8 cellular contexts compared by ENCODE assay signal in genomic region chr17:48571024-48571818, GRCh38. TPM values are rescaled to one million over a fixed set of nuclear protein-coding genes. Genes with fewer than 3 reads are reported as not detected.
DNase-seq lines count a peak whose midpoint lies in the region; ATAC-seq and TF ChIP-seq lines count a peak whose summit lies in the region.
"Had no signal": no experiment of that assay in that cellular context is flagged by ENCODE, and none has a peak within 500 bp of the region (broad histone marks: within the 10 kb centered on the region; RNA-seq: fewer than 3 reads in every experiment).

No MANE protein-coding gene starts in this region.

- in situ Hi-C loops in astrocyte of the spinal cord (cut with HindIII; ENCODE audit: low sequenced_read_pairs) = no loop called here

- no peaks in the 10 kb centered on the region for H3K9me3 Mint-ChIP-seq in Calu3 (ENCODE audit: low read depth, unreplicated experiment)

- H3K4me3 ChIP-seq in astrocyte of the spinal cord (ENCODE audit: low read depth, low read length) = peak overlapping the region; percentile 77
- no peak overlapping the region for H3K4me3 ChIP-seq in mucosa of descending colon

- no peak for DNase-seq in Calu3
- DNase-seq in astrocyte of the spinal cord (ENCODE audit: low read depth, low spot score) = no peak
- peak in 1 of 3 donors; percentile 32 for DNase-seq in mucosa of descending colon
- no peak for DNase-seq in NCI-H187 treated with DMSO at 0.1 percent for 48 hours (lab: John Stamatoyannopoulos, UW)
- DNase-seq in substantia nigra (lab: John Stamatoyannopoulos, UW) = no peak
- no peak for DNase-seq in NCI-H1694 treated with DMSO at 0.1 percent for 48 hours (lab: John Stamatoyannopoulos, UW)
- DNase-seq: GDM1, NCI-H1436 had no signal

- ATAC-seq in mucosa of descending colon = peak; percentile 10

- peaks cover 32% of the 10 kb centered on the region for H3K4me1 Mint-ChIP-seq in Calu3 (ENCODE audit: low read depth, unreplicated experiment)

- H3K36me3 ChIP-seq in mucosa of descending colon (ENCODE audit: low read depth) = no peaks in the 10 kb centered on the region

- H3K27ac ChIP-seq in substantia nigra (ENCODE audit: low read depth, low read length, poor library complexity, severe bottlenecking) = no peak overlapping the region

- CTCF ChIA-PET in Calu3 (lab: Charles Lee) = no interaction called here

- no peaks in the 10 kb centered on the region for H3K9me3 ChIP-seq in mucosa of descending colon

- H3K36me3 Mint-ChIP-seq in Calu3 (ENCODE audit: insufficient read depth, unreplicated experiment) = peaks cover 79% of the 10 kb centered on the region

- intact Hi-C loops in Calu3 (cut with micrococcal nuclease; ENCODE audit: unreplicated experiment) (no loop called here), mucosa of descending colon (cut with DNase I, micrococcal nuclease) (no loop called here)

- peak overlapping the region; percentile 66 for H3K27ac Mint-ChIP-seq in Calu3 (ENCODE audit: unreplicated experiment)

- BruUV-seq in Calu3 (replicated peaks; lab: Mats Ljungman, UMichigan) = no TSS peak

- peaks cover 49% of the 10 kb centered on the region for H3K4me1 ChIP-seq in mucosa of descending colon (ENCODE audit: low read depth)

- H3K27me3 Mint-ChIP-seq in Calu3 (ENCODE audit: unreplicated experiment) = no peaks in the 10 kb centered on the region

- H3K4me3 Mint-ChIP-seq in Calu3 (ENCODE audit: low read depth, unreplicated experiment) = no peak overlapping the region

- TF ChIP-seq CTCF in Calu3 (IDR thresholded peaks at IDR 0.05; ENCODE audit: unreplicated experiment) (no peak), astrocyte of the spinal cord (IDR thresholded peaks at IDR 0.05; ENCODE audit: low read depth, low read length) (no peak), mucosa of descending colon (IDR thresholded peaks at IDR 0.05) (no peak)

RNA-seq across cellular contexts. Expression of gene HOXB4, which starts 6.9 kb away (rescaled TPM):
- total RNA-seq in Calu3 (2022) = 28.0 and 31.1 TPM in 2 replicates
- 10 to 100 TPM in 1 of 3 donors, 1 to 10 TPM in 2; 4.5 to 14.6 (median 5.3) TPM for total RNA-seq in mucosa of descending colon

RNA-seq across cellular contexts. Expression of gene HOXB3, which starts 18.8 kb away (rescaled TPM):
- 151 and 154 TPM in 2 replicates for total RNA-seq in Calu3 (2022)
- 10 to 100 TPM; 42.4 to 64.8 (median 43.4) TPM for total RNA-seq in mucosa of descending colon

RNA-seq across cellular contexts. Expression of gene HOXB5, which starts 22.4 kb away (rescaled TPM):
- total RNA-seq in Calu3 (2022) = 47.2 and 48.5 TPM in 2 replicates
- total RNA-seq in mucosa of descending colon = 10 to 100 TPM; 16.2 to 29.3 (median 19.9) TPM

RNA-seq across cellular contexts. Expression of gene HOXB2, which starts 26.3 kb away (rescaled TPM):
- total RNA-seq in Calu3 (2022) = 24.5 and 32.6 TPM in 2 replicates
- total RNA-seq in mucosa of descending colon = 10 to 100 TPM in 1 of 3 donors, 1 to 10 TPM in 1, under 1 TPM in 1; 0.93 to 32.4 (median 3.3) TPM

RNA-seq across cellular contexts. Expression of gene HOXB6, which starts 33.6 kb away (rescaled TPM):
- total RNA-seq in Calu3 (2022) (140 and 144 TPM in 2 replicates), mucosa of descending colon (10 to 100 TPM; 41.3 to 68.8 (median 50.9) TPM)
